1 cellular context compared by ENCODE assay signal in genomic region chr5:78345485-78345884, GRCh38.
A peak's percentile ranks its signal among the peaks of the same experiment; 100 is the strongest.
TF ChIP-seq lines count a peak whose summit lies in the region.

No MANE protein-coding gene starts in this region.

TF ChIP-seq in HEK293, 187 proteins besides CTCF, POLR2A, EP300 and RAD21 (continued from another document):
- TF ChIP-seq ZNF518A (tag by site-specific recombination; conservative IDR thresholded peaks at IDR 0.05; ENCODE audit: low read depth) (peak; percentile 26; the same call in 1 of the 2 replicates), GFI1B (tag by site-specific recombination; IDR thresholded peaks at IDR 0.05) (no peak), ZNF670 (tag by site-specific recombination; IDR thresholded peaks at IDR 0.05; ENCODE audit: low read depth) (no peak), PRDM4 (tag by site-specific recombination; IDR thresholded peaks at IDR 0.05) (no peak), ZNF777 (tag by site-specific recombination; IDR thresholded peaks at IDR 0.05; ENCODE audit: borderline replicate concordance) (peak; percentile 60), BCL6B (tag by site-specific recombination; IDR thresholded peaks at IDR 0.05) (peak; percentile 11; the same call in 1 of the 2 replicates), SALL2 (tag by site-specific recombination; IDR thresholded peaks at IDR 0.05; ENCODE audit: borderline replicate concordance) (no peak), ZBTB48 (tag by site-specific recombination; IDR thresholded peaks at IDR 0.05) (0 out of 2 replicates have a peak, but pooled peaks have one; percentile 15), ZSCAN4 (tag by site-specific recombination; IDR thresholded peaks at IDR 0.05) (no peak)
TF ChIP-seq in HEK293: peak in this region for 6.
